1 cellular context compared by ENCODE assay signal in the genomic region with DNA sequence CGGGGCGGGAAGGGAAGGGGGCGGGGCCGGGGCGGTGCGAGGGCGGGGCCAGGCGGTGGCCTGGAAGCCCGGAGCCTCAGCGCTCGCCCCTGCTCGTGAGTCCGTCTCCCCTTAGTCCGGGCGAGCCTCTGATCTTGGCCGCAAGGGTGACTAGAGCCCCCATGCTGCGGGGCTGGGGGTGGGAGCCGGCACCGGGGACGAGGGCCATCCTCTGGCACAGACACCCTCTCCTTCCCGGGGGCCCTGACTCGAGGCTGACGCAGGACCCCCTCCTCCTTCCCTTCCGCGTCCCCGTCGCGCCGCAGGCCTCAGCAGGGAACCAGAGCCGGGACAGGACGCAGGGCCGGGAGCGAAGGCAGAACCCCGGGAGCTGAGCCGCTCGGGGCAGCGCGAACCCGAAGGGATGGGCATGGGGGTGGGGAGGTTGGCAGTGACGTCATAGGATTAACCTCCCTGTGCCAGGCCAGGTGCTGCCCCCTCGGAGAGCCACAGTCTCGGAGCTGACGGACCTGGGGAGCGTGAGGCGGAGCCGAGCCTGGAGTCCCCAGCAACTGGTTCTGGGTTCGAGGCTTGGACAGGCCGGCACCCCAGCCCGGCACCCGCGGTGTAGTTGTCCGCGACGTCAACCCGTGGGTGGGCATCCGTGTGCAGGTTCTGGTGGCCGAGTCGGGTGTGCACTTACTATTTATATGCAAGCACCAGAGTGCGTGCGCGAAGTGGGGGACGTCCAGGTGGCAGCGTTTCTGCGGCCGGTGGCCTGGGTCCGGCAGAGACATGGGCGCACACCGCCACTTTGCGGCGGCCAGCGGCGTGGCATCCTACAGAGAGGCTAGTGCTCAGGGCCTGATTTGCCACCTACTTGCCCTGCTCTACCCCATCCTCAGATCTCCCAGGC.
TF ChIP-seq lines count a peak whose summit lies in the region.

No MANE protein-coding gene starts in this region.

TF ChIP-seq in HepG2, 621 proteins besides CTCF, POLR2A, EP300 and RAD21 (continued from another document and continues in another):
- TF ChIP-seq, protein P1, sequence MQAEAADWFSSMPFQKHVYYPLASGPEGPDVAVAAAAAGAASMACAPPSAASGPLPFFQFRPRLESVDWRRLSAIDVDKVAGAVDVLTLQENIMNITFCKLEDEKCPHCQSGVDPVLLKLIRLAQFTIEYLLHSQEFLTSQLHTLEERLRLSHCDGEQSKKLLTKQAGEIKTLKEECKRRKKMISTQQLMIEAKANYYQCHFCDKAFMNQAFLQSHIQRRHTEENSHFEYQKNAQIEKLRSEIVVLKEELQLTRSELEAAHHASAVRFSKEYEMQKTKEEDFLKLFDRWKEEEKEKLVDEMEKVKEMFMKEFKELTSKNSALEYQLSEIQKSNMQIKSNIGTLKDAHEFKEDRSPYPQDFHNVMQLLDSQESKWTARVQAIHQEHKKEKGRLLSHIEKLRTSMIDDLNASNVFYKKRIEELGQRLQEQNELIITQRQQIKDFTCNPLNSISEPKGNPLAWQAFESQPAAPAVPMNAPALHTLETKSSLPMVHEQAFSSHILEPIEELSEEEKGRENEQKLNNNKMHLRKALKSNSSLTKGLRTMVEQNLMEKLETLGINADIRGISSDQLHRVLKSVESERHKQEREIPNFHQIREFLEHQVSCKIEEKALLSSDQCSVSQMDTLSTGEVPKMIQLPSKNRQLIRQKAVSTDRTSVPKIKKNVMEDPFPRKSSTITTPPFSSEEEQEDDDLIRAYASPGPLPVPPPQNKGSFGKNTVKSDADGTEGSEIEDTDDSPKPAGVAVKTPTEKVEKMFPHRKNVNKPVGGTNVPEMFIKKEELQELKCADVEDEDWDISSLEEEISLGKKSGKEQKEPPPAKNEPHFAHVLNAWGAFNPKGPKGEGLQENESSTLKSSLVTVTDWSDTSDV (CRISPR knock-in tag; IDR thresholded peaks at IDR 0.05): 0 out of 2 replicates have a peak, but pooled peaks have one; percentile 49
- TF ChIP-seq EEA1 (CRISPR knock-in tag; IDR thresholded peaks at IDR 0.05; ENCODE audit: borderline replicate concordance) (peak; percentile 73; the same call in 1 of the 2 replicates), ZNF674 (CRISPR knock-in tag; IDR thresholded peaks at IDR 0.05; ENCODE audit: low read depth) (peak; percentile 86; the same call in 1 of the 2 replicates), ZEB1 (IDR thresholded peaks at IDR 0.05; ENCODE audit: insufficient replicate concordance, low read depth) (no peak), ZFP36L2 (CRISPR knock-in tag; IDR thresholded peaks at IDR 0.05) (no peak), KDM6A (CRISPR knock-in tag; IDR thresholded peaks at IDR 0.05; ENCODE audit: low read depth) (no peak), ONECUT2 (CRISPR knock-in tag; IDR thresholded peaks at IDR 0.05) (no peak), ZC3H13 (CRISPR knock-in tag; IDR thresholded peaks at IDR 0.05) (peak; percentile 74; the same call in 1 of the 2 replicates), XRCC5 (optimal IDR thresholded peaks at IDR 0.05; ENCODE audit: low read length) (no peak), ZNF12 (CRISPR knock-in tag; IDR thresholded peaks at IDR 0.05) (no peak), JARID2 (CRISPR knock-in tag; IDR thresholded peaks at IDR 0.05; ENCODE audit: insufficient replicate concordance) (no peak), ZNF441 (CRISPR knock-in tag; IDR thresholded peaks at IDR 0.05; ENCODE audit: borderline replicate concordance) (no peak), HNF4G (IDR thresholded peaks at IDR 0.05; ENCODE audit: borderline replicate concordance, low read depth, low read length) (no peak; the same call in 1 of the 2 replicates), HNF4G (CRISPR knock-in tag; IDR thresholded peaks at IDR 0.05; ENCODE audit: borderline replicate concordance, low read depth) (peak; percentile 68; the same call in 1 of the 2 replicates)
- TF ChIP-seq, protein P2, sequence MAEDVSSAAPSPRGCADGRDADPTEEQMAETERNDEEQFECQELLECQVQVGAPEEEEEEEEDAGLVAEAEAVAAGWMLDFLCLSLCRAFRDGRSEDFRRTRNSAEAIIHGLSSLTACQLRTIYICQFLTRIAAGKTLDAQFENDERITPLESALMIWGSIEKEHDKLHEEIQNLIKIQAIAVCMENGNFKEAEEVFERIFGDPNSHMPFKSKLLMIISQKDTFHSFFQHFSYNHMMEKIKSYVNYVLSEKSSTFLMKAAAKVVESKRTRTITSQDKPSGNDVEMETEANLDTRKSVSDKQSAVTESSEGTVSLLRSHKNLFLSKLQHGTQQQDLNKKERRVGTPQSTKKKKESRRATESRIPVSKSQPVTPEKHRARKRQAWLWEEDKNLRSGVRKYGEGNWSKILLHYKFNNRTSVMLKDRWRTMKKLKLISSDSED (CRISPR knock-in tag; IDR thresholded peaks at IDR 0.05): no peak
- TF ChIP-seq, protein P3, sequence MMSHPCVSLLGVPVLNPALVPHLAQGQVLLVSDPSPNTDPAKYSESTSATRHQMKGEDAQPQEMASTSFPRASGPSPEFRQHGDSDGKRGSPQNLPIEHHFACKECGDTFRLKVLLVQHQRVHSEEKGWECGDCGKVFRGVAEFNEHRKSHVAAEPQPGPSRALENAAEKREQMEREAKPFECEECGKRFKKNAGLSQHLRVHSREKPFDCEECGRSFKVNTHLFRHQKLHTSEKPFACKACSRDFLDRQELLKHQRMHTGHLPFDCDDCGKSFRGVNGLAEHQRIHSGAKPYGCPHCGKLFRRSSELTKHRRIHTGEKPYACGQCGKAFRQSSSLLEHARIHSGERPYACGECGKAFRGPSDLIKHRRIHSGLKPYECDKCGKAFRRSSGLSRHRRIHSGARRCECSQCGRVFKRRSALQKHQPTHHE (CRISPR knock-in tag; IDR thresholded peaks at IDR 0.05; ENCODE audit: borderline replicate concordance): peak; percentile 65; the same call in 1 of the 2 replicates
- TF ChIP-seq, protein P4, sequence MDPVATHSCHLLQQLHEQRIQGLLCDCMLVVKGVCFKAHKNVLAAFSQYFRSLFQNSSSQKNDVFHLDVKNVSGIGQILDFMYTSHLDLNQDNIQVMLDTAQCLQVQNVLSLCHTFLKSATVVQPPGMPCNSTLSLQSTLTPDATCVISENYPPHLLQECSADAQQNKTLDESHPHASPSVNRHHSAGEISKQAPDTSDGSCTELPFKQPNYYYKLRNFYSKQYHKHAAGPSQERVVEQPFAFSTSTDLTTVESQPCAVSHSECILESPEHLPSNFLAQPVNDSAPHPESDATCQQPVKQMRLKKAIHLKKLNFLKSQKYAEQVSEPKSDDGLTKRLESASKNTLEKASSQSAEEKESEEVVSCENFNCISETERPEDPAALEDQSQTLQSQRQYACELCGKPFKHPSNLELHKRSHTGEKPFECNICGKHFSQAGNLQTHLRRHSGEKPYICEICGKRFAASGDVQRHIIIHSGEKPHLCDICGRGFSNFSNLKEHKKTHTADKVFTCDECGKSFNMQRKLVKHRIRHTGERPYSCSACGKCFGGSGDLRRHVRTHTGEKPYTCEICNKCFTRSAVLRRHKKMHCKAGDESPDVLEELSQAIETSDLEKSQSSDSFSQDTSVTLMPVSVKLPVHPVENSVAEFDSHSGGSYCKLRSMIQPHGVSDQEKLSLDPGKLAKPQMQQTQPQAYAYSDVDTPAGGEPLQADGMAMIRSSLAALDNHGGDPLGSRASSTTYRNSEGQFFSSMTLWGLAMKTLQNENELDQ (CRISPR knock-in tag; IDR thresholded peaks at IDR 0.05; ENCODE audit: borderline replicate concordance): no peak
- TF ChIP-seq, protein P5, sequence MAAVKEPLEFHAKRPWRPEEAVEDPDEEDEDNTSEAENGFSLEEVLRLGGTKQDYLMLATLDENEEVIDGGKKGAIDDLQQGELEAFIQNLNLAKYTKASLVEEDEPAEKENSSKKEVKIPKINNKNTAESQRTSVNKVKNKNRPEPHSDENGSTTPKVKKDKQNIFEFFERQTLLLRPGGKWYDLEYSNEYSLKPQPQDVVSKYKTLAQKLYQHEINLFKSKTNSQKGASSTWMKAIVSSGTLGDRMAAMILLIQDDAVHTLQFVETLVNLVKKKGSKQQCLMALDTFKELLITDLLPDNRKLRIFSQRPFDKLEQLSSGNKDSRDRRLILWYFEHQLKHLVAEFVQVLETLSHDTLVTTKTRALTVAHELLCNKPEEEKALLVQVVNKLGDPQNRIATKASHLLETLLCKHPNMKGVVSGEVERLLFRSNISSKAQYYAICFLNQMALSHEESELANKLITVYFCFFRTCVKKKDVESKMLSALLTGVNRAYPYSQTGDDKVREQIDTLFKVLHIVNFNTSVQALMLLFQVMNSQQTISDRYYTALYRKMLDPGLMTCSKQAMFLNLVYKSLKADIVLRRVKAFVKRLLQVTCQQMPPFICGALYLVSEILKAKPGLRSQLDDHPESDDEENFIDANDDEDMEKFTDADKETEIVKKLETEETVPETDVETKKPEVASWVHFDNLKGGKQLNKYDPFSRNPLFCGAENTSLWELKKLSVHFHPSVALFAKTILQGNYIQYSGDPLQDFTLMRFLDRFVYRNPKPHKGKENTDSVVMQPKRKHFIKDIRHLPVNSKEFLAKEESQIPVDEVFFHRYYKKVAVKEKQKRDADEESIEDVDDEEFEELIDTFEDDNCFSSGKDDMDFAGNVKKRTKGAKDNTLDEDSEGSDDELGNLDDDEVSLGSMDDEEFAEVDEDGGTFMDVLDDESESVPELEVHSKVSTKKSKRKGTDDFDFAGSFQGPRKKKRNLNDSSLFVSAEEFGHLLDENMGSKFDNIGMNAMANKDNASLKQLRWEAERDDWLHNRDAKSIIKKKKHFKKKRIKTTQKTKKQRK (IDR thresholded peaks at IDR 0.05; ENCODE audit: low read length): no peak
- TF ChIP-seq, protein P6, sequence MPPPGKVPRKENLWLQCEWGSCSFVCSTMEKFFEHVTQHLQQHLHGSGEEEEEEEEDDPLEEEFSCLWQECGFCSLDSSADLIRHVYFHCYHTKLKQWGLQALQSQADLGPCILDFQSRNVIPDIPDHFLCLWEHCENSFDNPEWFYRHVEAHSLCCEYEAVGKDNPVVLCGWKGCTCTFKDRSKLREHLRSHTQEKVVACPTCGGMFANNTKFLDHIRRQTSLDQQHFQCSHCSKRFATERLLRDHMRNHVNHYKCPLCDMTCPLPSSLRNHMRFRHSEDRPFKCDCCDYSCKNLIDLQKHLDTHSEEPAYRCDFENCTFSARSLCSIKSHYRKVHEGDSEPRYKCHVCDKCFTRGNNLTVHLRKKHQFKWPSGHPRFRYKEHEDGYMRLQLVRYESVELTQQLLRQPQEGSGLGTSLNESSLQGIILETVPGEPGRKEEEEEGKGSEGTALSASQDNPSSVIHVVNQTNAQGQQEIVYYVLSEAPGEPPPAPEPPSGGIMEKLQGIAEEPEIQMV (CRISPR knock-in tag; IDR thresholded peaks at IDR 0.05; ENCODE audit: low read depth): peak; percentile 64; the same call in 1 of the 2 replicates
- TF ChIP-seq, protein P7, sequence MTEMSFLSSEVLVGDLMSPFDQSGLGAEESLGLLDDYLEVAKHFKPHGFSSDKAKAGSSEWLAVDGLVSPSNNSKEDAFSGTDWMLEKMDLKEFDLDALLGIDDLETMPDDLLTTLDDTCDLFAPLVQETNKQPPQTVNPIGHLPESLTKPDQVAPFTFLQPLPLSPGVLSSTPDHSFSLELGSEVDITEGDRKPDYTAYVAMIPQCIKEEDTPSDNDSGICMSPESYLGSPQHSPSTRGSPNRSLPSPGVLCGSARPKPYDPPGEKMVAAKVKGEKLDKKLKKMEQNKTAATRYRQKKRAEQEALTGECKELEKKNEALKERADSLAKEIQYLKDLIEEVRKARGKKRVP (CRISPR knock-in tag; IDR thresholded peaks at IDR 0.05): no peak; a peak in 1 of 4 replicates
- TF ChIP-seq, protein P8, sequence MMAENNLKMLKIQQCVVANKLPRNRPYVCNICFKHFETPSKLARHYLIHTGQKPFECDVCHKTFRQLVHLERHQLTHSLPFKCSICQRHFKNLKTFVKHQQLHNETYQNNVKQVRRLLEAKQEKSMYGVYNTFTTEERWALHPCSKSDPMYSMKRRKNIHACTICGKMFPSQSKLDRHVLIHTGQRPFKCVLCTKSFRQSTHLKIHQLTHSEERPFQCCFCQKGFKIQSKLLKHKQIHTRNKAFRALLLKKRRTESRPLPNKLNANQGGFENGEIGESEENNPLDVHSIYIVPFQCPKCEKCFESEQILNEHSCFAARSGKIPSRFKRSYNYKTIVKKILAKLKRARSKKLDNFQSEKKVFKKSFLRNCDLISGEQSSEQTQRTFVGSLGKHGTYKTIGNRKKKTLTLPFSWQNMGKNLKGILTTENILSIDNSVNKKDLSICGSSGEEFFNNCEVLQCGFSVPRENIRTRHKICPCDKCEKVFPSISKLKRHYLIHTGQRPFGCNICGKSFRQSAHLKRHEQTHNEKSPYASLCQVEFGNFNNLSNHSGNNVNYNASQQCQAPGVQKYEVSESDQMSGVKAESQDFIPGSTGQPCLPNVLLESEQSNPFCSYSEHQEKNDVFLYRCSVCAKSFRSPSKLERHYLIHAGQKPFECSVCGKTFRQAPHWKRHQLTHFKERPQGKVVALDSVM (CRISPR knock-in tag; IDR thresholded peaks at IDR 0.05): 0 out of 2 replicates have a peak, but pooled peaks have one; percentile 9
- TF ChIP-seq, protein P9, sequence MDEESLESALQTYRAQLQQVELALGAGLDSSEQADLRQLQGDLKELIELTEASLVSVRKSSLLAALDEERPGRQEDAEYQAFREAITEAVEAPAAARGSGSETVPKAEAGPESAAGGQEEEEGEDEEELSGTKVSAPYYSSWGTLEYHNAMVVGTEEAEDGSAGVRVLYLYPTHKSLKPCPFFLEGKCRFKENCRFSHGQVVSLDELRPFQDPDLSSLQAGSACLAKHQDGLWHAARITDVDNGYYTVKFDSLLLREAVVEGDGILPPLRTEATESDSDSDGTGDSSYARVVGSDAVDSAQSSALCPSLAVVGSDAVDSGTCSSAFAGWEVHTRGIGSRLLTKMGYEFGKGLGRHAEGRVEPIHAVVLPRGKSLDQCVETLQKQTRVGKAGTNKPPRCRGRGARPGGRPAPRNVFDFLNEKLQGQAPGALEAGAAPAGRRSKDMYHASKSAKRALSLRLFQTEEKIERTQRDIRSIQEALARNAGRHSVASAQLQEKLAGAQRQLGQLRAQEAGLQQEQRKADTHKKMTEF (CRISPR knock-in tag; IDR thresholded peaks at IDR 0.05): peak; percentile 42; the same call in 1 of the 2 replicates
- TF ChIP-seq, protein P10, sequence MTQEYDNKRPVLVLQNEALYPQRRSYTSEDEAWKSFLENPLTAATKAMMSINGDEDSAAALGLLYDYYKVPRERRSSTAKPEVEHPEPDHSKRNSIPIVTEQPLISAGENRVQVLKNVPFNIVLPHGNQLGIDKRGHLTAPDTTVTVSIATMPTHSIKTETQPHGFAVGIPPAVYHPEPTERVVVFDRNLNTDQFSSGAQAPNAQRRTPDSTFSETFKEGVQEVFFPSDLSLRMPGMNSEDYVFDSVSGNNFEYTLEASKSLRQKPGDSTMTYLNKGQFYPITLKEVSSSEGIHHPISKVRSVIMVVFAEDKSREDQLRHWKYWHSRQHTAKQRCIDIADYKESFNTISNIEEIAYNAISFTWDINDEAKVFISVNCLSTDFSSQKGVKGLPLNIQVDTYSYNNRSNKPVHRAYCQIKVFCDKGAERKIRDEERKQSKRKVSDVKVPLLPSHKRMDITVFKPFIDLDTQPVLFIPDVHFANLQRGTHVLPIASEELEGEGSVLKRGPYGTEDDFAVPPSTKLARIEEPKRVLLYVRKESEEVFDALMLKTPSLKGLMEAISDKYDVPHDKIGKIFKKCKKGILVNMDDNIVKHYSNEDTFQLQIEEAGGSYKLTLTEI (CRISPR knock-in tag; conservative IDR thresholded peaks at IDR 0.05): no peak
- TF ChIP-seq, protein P11, sequence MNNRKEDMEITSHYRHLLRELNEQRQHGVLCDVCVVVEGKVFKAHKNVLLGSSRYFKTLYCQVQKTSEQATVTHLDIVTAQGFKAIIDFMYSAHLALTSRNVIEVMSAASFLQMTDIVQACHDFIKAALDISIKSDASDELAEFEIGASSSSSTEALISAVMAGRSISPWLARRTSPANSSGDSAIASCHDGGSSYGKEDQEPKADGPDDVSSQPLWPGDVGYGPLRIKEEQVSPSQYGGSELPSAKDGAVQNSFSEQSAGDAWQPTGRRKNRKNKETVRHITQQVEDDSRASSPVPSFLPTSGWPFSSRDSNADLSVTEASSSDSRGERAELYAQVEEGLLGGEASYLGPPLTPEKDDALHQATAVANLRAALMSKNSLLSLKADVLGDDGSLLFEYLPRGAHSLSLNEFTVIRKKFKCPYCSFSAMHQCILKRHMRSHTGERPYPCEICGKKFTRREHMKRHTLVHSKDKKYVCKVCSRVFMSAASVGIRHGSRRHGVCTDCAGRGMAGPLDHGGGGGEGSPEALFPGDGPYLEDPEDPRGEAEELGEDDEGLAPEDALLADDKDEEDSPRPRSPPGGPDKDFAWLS (CRISPR knock-in tag; IDR thresholded peaks at IDR 0.05; ENCODE audit: borderline replicate concordance): 0 out of 2 replicates have a peak, but pooled peaks have one; percentile 80
